In the genomic region with DNA sequence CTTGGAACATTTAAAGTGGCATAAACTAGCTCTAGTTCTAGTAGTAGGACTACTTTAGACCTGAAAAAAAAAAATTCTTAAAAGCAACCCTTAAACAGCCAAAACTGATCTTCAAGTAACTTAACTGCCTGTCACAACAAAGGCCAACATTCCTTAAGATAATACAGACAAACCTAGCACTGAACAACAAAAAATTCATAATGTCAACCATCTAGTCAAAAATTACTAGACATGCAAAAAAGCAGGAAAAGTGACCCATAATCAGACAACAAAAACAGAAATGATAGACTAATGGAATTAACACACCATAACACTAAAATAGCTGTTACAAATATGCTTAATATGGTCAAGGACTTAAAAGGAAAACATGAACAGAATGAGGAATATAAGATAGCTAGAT, we compare ENCODE assay signal across 22 cellular contexts. TPM values are rescaled to one million over a fixed set of nuclear protein-coding genes. Genes with fewer than 3 reads are reported as not detected.
DNase-seq lines count a peak whose midpoint lies in the region; TF ChIP-seq lines count a peak whose summit lies in the region.
"Had no signal": no experiment of that assay in that cellular context is flagged by ENCODE, and none has a peak within 500 bp of the region (broad histone marks: within the 10 kb centered on the region; RNA-seq: fewer than 3 reads in every experiment).

No MANE protein-coding gene starts in this region.

- no peaks in the 10 kb centered on the region for H3K27me3 ChIP-seq in Karpas-422 (ENCODE audit: low read length)
- H3K27me3 ChIP-seq in testis, result no peaks in the 10 kb centered on the region
- H3K27me3 ChIP-seq: BLaER1 treated with 17β-estradiol and CSF1 and Interleukin-3, amounts not matched to agents 10 nM and 100 nM had no signal

- no peaks in the 10 kb centered on the region for H4K20me1 ChIP-seq in Karpas-422 (ENCODE audit: insufficient read depth, low read depth, low read length)
- H4K20me1 ChIP-seq: BLaER1 treated with 17β-estradiol and CSF1 and Interleukin-3, amounts not matched to agents 10 nM and 100 nM had no signal

- H3K36me3 ChIP-seq in Karpas-422 (ENCODE audit: insufficient read depth, low read length) (peaks cover 69% of the 10 kb centered on the region), testis (ENCODE audit: low read depth, missing control alignments) (no peaks in the 10 kb centered on the region)

- DNase-seq in activated naive CD4-positive, alpha-beta T cell treated with anti-CD3 and anti-CD28 coated beads, Interleukin-2, amount 10 ng/mL, durations not matched to agents 7 days and 5 days, result no peak
- DNase-seq in activated naive CD4-positive, alpha-beta T cell treated with anti-CD3 and anti-CD28 coated beads, Interleukin-2, amount 50 U/mL, for 16 hours, result no peak
- DNase-seq in Karpas-422 (no peak), endothelial cell (ENCODE audit: low spot score) (no peak), progenitor cell of endocrine pancreas (ENCODE audit: low spot score, unreplicated experiment) (no peak), HuH-7.5 (ENCODE audit: low spot score) (no peak), activated T-cell treated with anti-CD3 and anti-CD28 coated beads for 4 hours (no peak), testis (no peak)
- DNase-seq: AML-193; Caco-2; Calu3; CD4-positive, alpha-beta T cell; CD8-positive, alpha-beta T cell; DMS79 treated with DMSO at 0.1 percent for 48 hours; GF-D8 had no signal

- H3K4me2 ChIP-seq in Karpas-422 (ENCODE audit: low read depth, low read length, poor library complexity, severe bottlenecking), result no peak overlapping the region
- H3K4me2 ChIP-seq: A549; BLaER1 treated with 17β-estradiol and CSF1 and Interleukin-3, amounts not matched to agents 10 nM and 100 nM had no signal

- intact Hi-C loops in testis (cut with DNase I; ENCODE audit: low total_unique reads), result no loop called here

- peak overlapping the region; percentile 30 for H3K27ac ChIP-seq in Karpas-422 (ENCODE audit: low read length)
- no peak overlapping the region for H3K27ac ChIP-seq in testis
- H3K27ac ChIP-seq: 22Rv1; A549; BLaER1 treated with 17β-estradiol and CSF1 and Interleukin-3, amounts not matched to agents 10 nM and 100 nM; C4-2B had no signal

- H3K4me1 ChIP-seq in Karpas-422 (ENCODE audit: low read length), result peaks cover 20% of the 10 kb centered on the region
- H3K4me1 ChIP-seq in testis, result no peaks in the 10 kb centered on the region
- H3K4me1 ChIP-seq: A549, Caco-2 had no signal

- no peaks in the 10 kb centered on the region for H3K27me3 Mint-ChIP-seq in activated naive CD4-positive, alpha-beta T cell treated with anti-CD3 and anti-CD28 coated beads, Interleukin-2, amount 10 ng/mL, durations not matched to agents 7 days and 5 days
- H3K27me3 Mint-ChIP-seq in endothelial cell (ENCODE audit: unreplicated experiment) (no peaks in the 10 kb centered on the region), progenitor cell of endocrine pancreas (no peaks in the 10 kb centered on the region)
- H3K27me3 Mint-ChIP-seq: B cell; CD4-positive, alpha-beta T cell had no signal

- no peak for TF ChIP-seq POLR2A in testis (IDR thresholded peaks at IDR 0.05)

- H2AFZ ChIP-seq in Karpas-422 (ENCODE audit: low read length), result no peak overlapping the region

- peaks cover 4% of the 10 kb centered on the region for H3K4me1 Mint-ChIP-seq in activated naive CD4-positive, alpha-beta T cell treated with anti-CD3 and anti-CD28 coated beads, Interleukin-2, amount 10 ng/mL, durations not matched to agents 7 days and 5 days
- H3K4me1 Mint-ChIP-seq in endothelial cell (ENCODE audit: unreplicated experiment), result peaks cover 10% of the 10 kb centered on the region
- no peaks in the 10 kb centered on the region for H3K4me1 Mint-ChIP-seq in progenitor cell of endocrine pancreas (ENCODE audit: low read depth)

- H3K36me3 Mint-ChIP-seq in activated naive CD4-positive, alpha-beta T cell treated with anti-CD3 and anti-CD28 coated beads, Interleukin-2, amount 10 ng/mL, durations not matched to agents 7 days and 5 days, result peaks cover 36% of the 10 kb centered on the region
- peaks cover 27% of the 10 kb centered on the region for H3K36me3 Mint-ChIP-seq in endothelial cell (ENCODE audit: low read depth, unreplicated experiment)
- H3K36me3 Mint-ChIP-seq in progenitor cell of endocrine pancreas (ENCODE audit: insufficient read depth), result peaks cover 43% of the 10 kb centered on the region

- TF ChIP-seq CTCF in endothelial cell (IDR thresholded peaks at IDR 0.05; ENCODE audit: unreplicated experiment) (no peak), progenitor cell of endocrine pancreas (IDR thresholded peaks at IDR 0.05; ENCODE audit: unreplicated experiment) (no peak), testis (IDR thresholded peaks at IDR 0.05) (no peak)

- H3K4me3 ChIP-seq in Karpas-422 (ENCODE audit: low read length) (no peak overlapping the region), testis (no peak overlapping the region)
- H3K4me3 ChIP-seq: A549; BLaER1 treated with 17β-estradiol and CSF1 and Interleukin-3, amounts not matched to agents 10 nM and 100 nM had no signal

- H3K27ac Mint-ChIP-seq in activated naive CD4-positive, alpha-beta T cell treated with anti-CD3 and anti-CD28 coated beads, Interleukin-2, amount 10 ng/mL, durations not matched to agents 7 days and 5 days, result peak overlapping the region; percentile 45
- no peak overlapping the region for H3K27ac Mint-ChIP-seq in endothelial cell (ENCODE audit: unreplicated experiment)
- H3K27ac Mint-ChIP-seq in progenitor cell of endocrine pancreas, result peak overlapping the region; percentile 45
- H3K27ac Mint-ChIP-seq: B cell; CD4-positive, alpha-beta T cell; CD8-positive, alpha-beta T cell had no signal

- H3K4me3 Mint-ChIP-seq in activated naive CD4-positive, alpha-beta T cell treated with anti-CD3 and anti-CD28 coated beads, Interleukin-2, amount 10 ng/mL, durations not matched to agents 7 days and 5 days, result no peak overlapping the region
- peak overlapping the region; percentile 68 for H3K4me3 Mint-ChIP-seq in endothelial cell (ENCODE audit: unreplicated experiment)
- H3K4me3 Mint-ChIP-seq in progenitor cell of endocrine pancreas (ENCODE audit: low read depth), result no peak overlapping the region
- H3K4me3 Mint-ChIP-seq: B cell; CD4-positive, alpha-beta T cell; CD8-positive, alpha-beta T cell had no signal

- CTCF ChIA-PET in activated naive CD4-positive, alpha-beta T cell treated with anti-CD3 and anti-CD28 coated beads, Interleukin-2, amount 10 ng/mL, durations not matched to agents 7 days and 5 days (lab: Charles Lee), result interaction anchor here (1.2 kb wide), 2 partner anchors 17 to 52 kb away, joined by 4 to 5 read pairs; no protein-coding TSS in a partner anchor

- H3K9ac ChIP-seq in Karpas-422 (ENCODE audit: low read length), result no peak overlapping the region
- H3K9ac ChIP-seq: BLaER1 treated with 17β-estradiol and CSF1 and Interleukin-3, amounts not matched to agents 10 nM and 100 nM had no signal

- peaks cover 68% of the 10 kb centered on the region for H3K79me2 ChIP-seq in Karpas-422 (ENCODE audit: low read length)

- H3K9me3 Mint-ChIP-seq in activated naive CD4-positive, alpha-beta T cell treated with anti-CD3 and anti-CD28 coated beads, Interleukin-2, amount 10 ng/mL, durations not matched to agents 7 days and 5 days, result peaks cover 11% of the 10 kb centered on the region
- H3K9me3 Mint-ChIP-seq in endothelial cell (ENCODE audit: unreplicated experiment) (no peaks in the 10 kb centered on the region), progenitor cell of endocrine pancreas (ENCODE audit: low read depth) (peaks cover 10% of the 10 kb centered on the region)

- no peaks in the 10 kb centered on the region for H3K9me2 ChIP-seq in Karpas-422 (replicated peaks; ENCODE audit: insufficient read depth, low read length)

- H3K9me3 ChIP-seq in Karpas-422 (ENCODE audit: low read length), result peaks cover 3% of the 10 kb centered on the region; the same call in 1 of the 2 replicates
- no peaks in the 10 kb centered on the region for H3K9me3 ChIP-seq in testis

RNA-seq across cellular contexts. Expression of a gene that starts 6.7 kb away (rescaled TPM):
- total RNA-seq in Karpas-422 (2014; rRNA removed; shearing (Covaris generic); ENCODE audit: low replicate concordance), result 16.9 and 42.6 TPM in 2 replicates
- total RNA-seq in endothelial cell (ENCODE audit: unreplicated experiment) (4.0 TPM), progenitor cell of endocrine pancreas (10.5 and 11.8 TPM in 2 replicates), testis (10 to 100 TPM; 47.0 to 51.9 TPM)
- polyA plus RNA-seq in testis (ENCODE audit: insufficient read depth, low read depth, low replicate concordance), result 311 TPM
- total RNA-seq: A172, Calu3 had no signal

RNA-seq across cellular contexts. Expression of a gene that starts 16.9 kb away (rescaled TPM):
- total RNA-seq in Karpas-422 (2014; rRNA removed; shearing (Covaris generic); ENCODE audit: low replicate concordance), result 975 and 1,210 TPM in 2 replicates
- total RNA-seq in endothelial cell (ENCODE audit: unreplicated experiment), result not detected
- total RNA-seq in progenitor cell of endocrine pancreas, result not detected in 2 replicates
- total RNA-seq in testis, result 10 to 100 TPM; 12.6 to 16.2 TPM
- polyA plus RNA-seq in testis (ENCODE audit: insufficient read depth, low read depth, low replicate concordance), result 23.2 TPM
- total RNA-seq: A172, Caco-2, Calu3 had no signal
- polyA plus RNA-seq: BJ had no signal

RNA-seq across cellular contexts. Expression of a gene that starts 43.9 kb away (rescaled TPM):
- 2.9 and 5.5 TPM in 2 replicates for total RNA-seq in Karpas-422 (2014; rRNA removed; shearing (Covaris generic); ENCODE audit: low replicate concordance)
- total RNA-seq in endothelial cell (ENCODE audit: unreplicated experiment) (167 TPM), progenitor cell of endocrine pancreas (226 and 235 TPM in 2 replicates), testis (10 to 100 TPM; 12.6 to 20.8 TPM)
- 29.6 TPM for polyA plus RNA-seq in testis (ENCODE audit: insufficient read depth, low read depth, low replicate concordance)
- total RNA-seq: CD4-positive, alpha-beta T cell; CD8-positive, alpha-beta T cell had no signal

RNA-seq across cellular contexts. Expression of a gene that starts 45.4 kb away (rescaled TPM):
- total RNA-seq in Karpas-422 (2014; rRNA removed; shearing (Covaris generic); ENCODE audit: low replicate concordance), result 1.2 TPM in 1 of 2 replicates, not detected in the other
- 2.2 TPM for total RNA-seq in endothelial cell (ENCODE audit: unreplicated experiment)
- total RNA-seq in progenitor cell of endocrine pancreas, result 3.6 and 5.2 TPM in 2 replicates
- total RNA-seq in testis, result 100 to 1,000 TPM; 145 to 190 TPM
- 487 TPM for polyA plus RNA-seq in testis (ENCODE audit: insufficient read depth, low read depth, low replicate concordance)
- total RNA-seq: Caco-2; Calu3; CD4-positive, alpha-beta T cell; CD8-positive, alpha-beta T cell had no signal

Comparison
In these comparisons a context has a peak if more than half of its experiments do, and no peak if none do; other contexts are left out.
1. RNA of a gene that starts 16.9 kb away (total RNA-seq): 975 to 1,210 TPM in Karpas-422; 12.6 to 16.2 TPM in testis, not detected in endothelial cell (single experiment) and not detected in progenitor cell of endocrine pancreas; every median in the first group is over 10 times any median in the second.